Comparison of ENCODE assay signal across 8 cellular contexts in genomic region chr1:147494998-147495580, GRCh38. TPM values are rescaled to one million over a fixed set of nuclear protein-coding genes. Genes with fewer than 3 reads are reported as not detected.
DNase-seq lines count a peak whose midpoint lies in the region; ATAC-seq and TF ChIP-seq lines count a peak whose summit lies in the region.

No MANE protein-coding gene starts in this region.

- H3K4me3 ChIP-seq in OCI-LY7 (ENCODE audit: low read depth, low read length, poor library complexity, severe bottlenecking), result no peak overlapping the region

- H3K27ac ChIP-seq in OCI-LY7 (ENCODE audit: low read depth, low read length, poor library complexity, severe bottlenecking), result no peak overlapping the region

- POLR2A ChIA-PET in OCI-LY7 (lab: Charles Lee), result no interaction called here

- H3K4me2 ChIP-seq in OCI-LY7 (ENCODE audit: low read length), result no peak overlapping the region

- H3K4me3 Mint-ChIP-seq in neural crest cell, result no peak overlapping the region

- CTCF ChIA-PET in OCI-LY7 (lab: Charles Lee; ENCODE audit: unreplicated experiment), result no interaction called here

- H3K79me2 ChIP-seq in OCI-LY7 (ENCODE audit: insufficient read depth, low read depth, low read length), result no peaks in the 10 kb centered on the region

- H3K9me2 ChIP-seq in OCI-LY7 (ENCODE audit: insufficient read depth, low read length), result no peaks in the 10 kb centered on the region

- no peaks in the 10 kb centered on the region for H3K36me3 Mint-ChIP-seq in neural crest cell (ENCODE audit: low read depth)

- H3K4me1 Mint-ChIP-seq in neural crest cell, result peaks cover 9% of the 10 kb centered on the region

- H3K4me1 ChIP-seq in OCI-LY7 (ENCODE audit: insufficient read depth, low read length, poor library complexity, severe bottlenecking), result no peaks in the 10 kb centered on the region

- no peaks in the 10 kb centered on the region for H3K9me3 Mint-ChIP-seq in neural crest cell

- peak overlapping the region; percentile 3; the same call in 1 of the 2 replicates for H2AFZ ChIP-seq in OCI-LY7 (ENCODE audit: low read length)

- no TSS peak for BruUV-seq in OCI-LY7 (replicated peaks; lab: Mats Ljungman, UMichigan)

- intact Hi-C loops in OCI-LY7 (cut with micrococcal nuclease; ENCODE audit: unreplicated experiment), result loop anchor here (1.0 to 2.0 kb wide), 3 partner anchors 132 to 398 kb away; no protein-coding TSS in a partner anchor

- H3K36me3 ChIP-seq in OCI-LY7 (ENCODE audit: insufficient read depth, low read length), result no peaks in the 10 kb centered on the region

- H3K27ac Mint-ChIP-seq in neural crest cell (ENCODE audit: unreplicated experiment), result no peak overlapping the region

- TF ChIP-seq CTCF in OCI-LY7 (conservative IDR thresholded peaks at IDR 0.05; ENCODE audit: low read length), result peak; percentile 98
- peak; percentile 94 for TF ChIP-seq CTCF in neural crest cell (conservative IDR thresholded peaks at IDR 0.05)

- no peaks in the 10 kb centered on the region for H4K20me1 ChIP-seq in OCI-LY7 (ENCODE audit: insufficient read depth, low read length)

- H3K27me3 Mint-ChIP-seq in neural crest cell (ENCODE audit: low read depth), result no peaks in the 10 kb centered on the region

- ATAC-seq in GM19468 (IDR thresholded peaks at IDR 0.05; ENCODE audit: extremely low read depth, unreplicated experiment), result peak; percentile 56

- H3K9me3 ChIP-seq in OCI-LY7 (ENCODE audit: low read length), result no peaks in the 10 kb centered on the region

- peak; percentile 69 for DNase-seq in COR-L47 (lab: John Stamatoyannopoulos, UW)
- DNase-seq in HuH-7 (ENCODE audit: low spot score), result peak; percentile 49
- DNase-seq in OCI-LY7 (ENCODE audit: low spot score), result peak; percentile 85
- DNase-seq in activated T-cell treated with anti-CD3 and anti-CD28 coated beads for 48 hours (ENCODE audit: low read depth), result peak; percentile 58
- DNase-seq in fibroblast of gingiva (ENCODE audit: low read depth), result peak; percentile 74
- peak; percentile 55 for DNase-seq in neural crest cell (ENCODE audit: low read depth, low spot score)
- peak; percentile 63 for DNase-seq in stromal cell of bone marrow (ENCODE audit: low read depth)

RNA-seq across cellular contexts. Expression of gene BCL9, which starts 46.2 kb away (rescaled TPM):
- 4.7 and 5.7 TPM in 2 replicates for total RNA-seq in OCI-LY7 (2014; rRNA removed; shearing (Covaris generic))
- total RNA-seq in OCI-LY7 (2022), result 13.4 and 15.8 TPM in 2 replicates
- 58.4 and 58.8 TPM in 2 replicates for total RNA-seq in neural crest cell
